In genomic region chr6:11299421-11299784, GRCh38 we compare ENCODE assay signal across 7 cellular contexts.
DNase-seq lines count a peak whose midpoint lies in the region; ATAC-seq, FAIRE-seq and TF ChIP-seq lines count a peak whose summit lies in the region.
"Not testable (repeated sequence)": the region's sequence is repeated elsewhere in the genome, so short reads cannot be mapped to it uniquely, and the experiment has no call there.

No MANE protein-coding gene starts in this region.

- peak overlapping the region; percentile 6 for H2AFZ ChIP-seq in neuron (ENCODE audit: low read depth, low read length)

- peaks cover 21% of the 10 kb centered on the region for H3K4me1 Mint-ChIP-seq in T-helper 1 cell treated with Interleukin-12 subunit alpha and Interleukin-12 subunit beta and Interleukin-4 antibody, amounts not matched to agents 30 μg/mL and 1 μg/mL, for 36 hours (ENCODE audit: low read depth)
- peaks cover 67% of the 10 kb centered on the region for H3K4me1 Mint-ChIP-seq in central memory CD8-positive, alpha-beta T cell
- H3K4me1 Mint-ChIP-seq in immature natural killer cell = peaks cover 79 to 94% of the 10 kb centered on the region in 2 donors
- peaks cover 27 to 74% (median 64%) of the 10 kb centered on the region in 3 donors for H3K4me1 Mint-ChIP-seq in naive B cell

- H3K4me3 Mint-ChIP-seq in T-helper 1 cell treated with Interleukin-12 subunit alpha and Interleukin-12 subunit beta and Interleukin-4 antibody, amounts not matched to agents 30 μg/mL and 1 μg/mL, for 36 hours = not testable (repeated sequence)
- H3K4me3 Mint-ChIP-seq in central memory CD8-positive, alpha-beta T cell = peak overlapping the region; percentile 1
- H3K4me3 Mint-ChIP-seq in immature natural killer cell (peak overlapping the region; percentile 38 to 67 (median 59)), naive B cell (peak overlapping the region in 1 of 8 donors; percentile 77)

- POLR2A ChIA-PET in A549 (lab: Yijun Ruan, JAX) = not testable (repeated sequence)
- POLR2A ChIA-PET in HEK293 (lab: Yijun Ruan, JAX) = interaction anchor here (1.2 kb wide), 1 partner anchor 67 kb away, joined by 4 read pairs; the partner anchor contains the start of gene NEDD9

- not testable (repeated sequence) for ATAC-seq in A549; central memory CD8-positive, alpha-beta T cell (replicated peaks; ENCODE audit: extremely low read depth, poor library complexity, severe bottlenecking); naive B cell (ENCODE audit: low read depth in 2 of 2)

- not testable (repeated sequence) for TF ChIP-seq EP300 in A549 (IDR thresholded peaks at IDR 0.05)

- not testable (repeated sequence) for DNase-seq in A549 (ENCODE audit: low read depth in 1 of 2, low spot score in 1 of 2); central memory CD8-positive, alpha-beta T cell (ENCODE audit: low spot score in 2 of 2); immature natural killer cell; naive B cell

- not testable (repeated sequence) for TF ChIP-seq POLR2A in A549 (IDR thresholded peaks at IDR 0.05; ENCODE audit: low read length)

- H3K36me3 Mint-ChIP-seq in T-helper 1 cell treated with Interleukin-12 subunit alpha and Interleukin-12 subunit beta and Interleukin-4 antibody, amounts not matched to agents 30 μg/mL and 1 μg/mL, for 36 hours (ENCODE audit: low read depth) = peaks cover 73% of the 10 kb centered on the region
- H3K36me3 Mint-ChIP-seq in central memory CD8-positive, alpha-beta T cell (ENCODE audit: insufficient read depth) = peaks cover 25% of the 10 kb centered on the region
- H3K36me3 Mint-ChIP-seq in immature natural killer cell (peaks cover 41 to 65% (median 50%) of the 10 kb centered on the region in 3 donors), naive B cell (peaks cover 61 to 63% of the 10 kb centered on the region in 2 donors)

- H3K4me2 ChIP-seq in A549 = peak overlapping the region; percentile 49

- H3K27ac Mint-ChIP-seq in T-helper 1 cell treated with Interleukin-12 subunit alpha and Interleukin-12 subunit beta and Interleukin-4 antibody, amounts not matched to agents 30 μg/mL and 1 μg/mL, for 36 hours = peak overlapping the region; percentile 9
- peak overlapping the region; percentile 20 for H3K27ac Mint-ChIP-seq in central memory CD8-positive, alpha-beta T cell (ENCODE audit: low read depth)
- peak overlapping the region; percentile 20 to 92 (median 80) for H3K27ac Mint-ChIP-seq in immature natural killer cell
- peak overlapping the region in 4 of 6 donors; percentile 21 to 87 (median 64) for H3K27ac Mint-ChIP-seq in naive B cell

- not testable (repeated sequence) for H3K4me3 ChIP-seq in A549; HEK293 (ENCODE audit: low read depth, low read length)
- H3K4me3 ChIP-seq in neuron (ENCODE audit: low read length) = peak overlapping the region; percentile 43

- CTCF ChIA-PET in A549 (lab: Yijun Ruan, JAX) = interaction anchor here (1.5 to 1.6 kb wide), 2 partner anchors 57 to 64 kb away, joined by 3 to 4 read pairs; no protein-coding TSS in a partner anchor
- CTCF ChIA-PET in HEK293 (lab: Yijun Ruan, JAX) = interaction anchor here (1.8 kb wide), 1 partner anchor 197 kb away, joined by 5 read pairs; no protein-coding TSS in a partner anchor

- H3K9me3 Mint-ChIP-seq in T-helper 1 cell treated with Interleukin-12 subunit alpha and Interleukin-12 subunit beta and Interleukin-4 antibody, amounts not matched to agents 30 μg/mL and 1 μg/mL, for 36 hours = peaks cover 39% of the 10 kb centered on the region
- H3K9me3 Mint-ChIP-seq in central memory CD8-positive, alpha-beta T cell; immature natural killer cell: not testable (repeated sequence)
- peaks cover 5 to 14% (median 7%) of the 10 kb centered on the region in 7 donors for H3K9me3 Mint-ChIP-seq in naive B cell

- not testable (repeated sequence) for FAIRE-seq in A549 (lab: Jason Lieb, UNC)

- not testable (repeated sequence) for H3K27me3 ChIP-seq in neuron (ENCODE audit: insufficient read depth, low read length)

- not testable (repeated sequence) for H3K9me3 ChIP-seq in A549; HEK293 (ENCODE audit: control insufficient read depth, insufficient read depth, low read depth, low read length); neuron (ENCODE audit: low read length)

- not testable (repeated sequence) for TF ChIP-seq CTCF in A549 (IDR thresholded peaks at IDR 0.05); HEK293 (tag by site-specific recombination; IDR thresholded peaks at IDR 0.05)

- peaks cover 23% of the 10 kb centered on the region for H3K4me1 ChIP-seq in A549
- not testable (repeated sequence) for H3K4me1 ChIP-seq in HEK293 (ENCODE audit: control insufficient read depth, insufficient read depth, low read length); neuron (ENCODE audit: insufficient read depth, low read length)

- peak overlapping the region; percentile 31 to 72; a peak in 4 of 6 replicates for H3K27ac ChIP-seq in A549
- peak overlapping the region; percentile 11; the same call in 1 of the 2 replicates for H3K27ac ChIP-seq in HEK293 (ENCODE audit: extremely low read depth, low read depth, low read length)

- H3K27me3 Mint-ChIP-seq in T-helper 1 cell treated with Interleukin-12 subunit alpha and Interleukin-12 subunit beta and Interleukin-4 antibody, amounts not matched to agents 30 μg/mL and 1 μg/mL, for 36 hours (ENCODE audit: low read depth); central memory CD8-positive, alpha-beta T cell; immature natural killer cell (ENCODE audit: low read depth in 3 of 3); naive B cell: not testable (repeated sequence)

- WGBS in A549 (ENCODE audit: missing lambda C conversion rate) = 87% methylated on average over 5 of the region's 5 CpGs

- TF ChIP-seq RAD21 in A549 (conservative IDR thresholded peaks at IDR 0.05 in 1 of 2, IDR thresholded peaks at IDR 0.05 in 1 of 2) = not testable (repeated sequence)

- not testable (repeated sequence) for H3K36me3 ChIP-seq in HEK293 (ENCODE audit: control insufficient read depth in 2 of 2, insufficient read depth in 1 of 2, low read length in 2 of 2); neuron (ENCODE audit: insufficient read depth, low read length)

Comparison
In these comparisons a context has a peak if more than half of its experiments do, and no peak if none do; other contexts are left out.
1. H3K27ac Mint-ChIP-seq: peak in every context shown above with its lines; median percentile 80 in immature natural killer cell; 64 in naive B cell; 20 in central memory CD8-positive, alpha-beta T cell; 9 in T-helper 1 cell treated with Interleukin-12 subunit alpha and Interleukin-12 subunit beta and Interleukin-4 antibody, amounts not matched to agents 30 μg/mL and 1 μg/mL, for 36 hours.